ENCODE assay signal across 1 cellular context in the genomic region with DNA sequence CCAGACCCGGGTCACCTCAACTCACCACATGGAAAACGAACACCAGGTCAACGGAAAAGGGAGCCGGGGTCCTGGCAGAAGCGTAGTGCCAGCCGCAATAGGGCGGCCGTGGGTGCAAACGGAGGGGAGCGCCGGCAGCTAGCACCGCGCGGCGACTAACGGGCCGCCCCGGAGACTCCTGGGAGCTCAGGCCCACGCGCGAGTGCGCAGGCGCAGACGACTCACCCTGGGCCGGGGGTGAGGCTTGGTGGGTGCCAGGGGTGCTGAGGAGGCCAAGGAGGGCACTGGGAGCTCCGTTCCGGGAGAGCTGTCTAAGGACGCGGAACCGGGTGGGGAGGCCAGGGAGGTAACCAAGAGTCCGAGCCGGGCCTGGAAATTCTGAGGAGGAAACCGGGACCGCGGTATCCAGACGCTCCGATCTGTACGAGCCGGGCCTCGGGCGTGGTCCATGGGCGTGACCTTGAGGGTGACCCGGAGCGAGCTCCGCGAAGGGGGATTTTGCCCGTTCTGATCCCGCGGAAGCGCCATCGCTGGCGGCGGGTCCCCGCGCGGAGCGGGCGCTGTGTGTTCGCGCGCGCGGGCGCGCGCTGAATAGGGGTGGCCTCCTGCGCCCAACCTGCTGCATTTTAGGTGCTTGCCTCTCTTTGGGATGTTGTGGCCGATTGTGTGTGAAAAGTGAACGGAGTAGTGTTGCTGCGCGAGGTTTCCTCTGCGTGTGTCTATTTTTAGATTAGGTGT.
TF ChIP-seq lines count a peak whose summit lies in the region.

Gene ZNF382, plus strand, starts transcription at position 213 of the 738 bp plus-strand sequence. CDS start 4,602 bp downstream, outside the sequence.

TF ChIP-seq in WTC11, 78 proteins besides CTCF, POLR2A, EP300 and RAD21 (continued from another document):
- TF ChIP-seq, protein P1, sequence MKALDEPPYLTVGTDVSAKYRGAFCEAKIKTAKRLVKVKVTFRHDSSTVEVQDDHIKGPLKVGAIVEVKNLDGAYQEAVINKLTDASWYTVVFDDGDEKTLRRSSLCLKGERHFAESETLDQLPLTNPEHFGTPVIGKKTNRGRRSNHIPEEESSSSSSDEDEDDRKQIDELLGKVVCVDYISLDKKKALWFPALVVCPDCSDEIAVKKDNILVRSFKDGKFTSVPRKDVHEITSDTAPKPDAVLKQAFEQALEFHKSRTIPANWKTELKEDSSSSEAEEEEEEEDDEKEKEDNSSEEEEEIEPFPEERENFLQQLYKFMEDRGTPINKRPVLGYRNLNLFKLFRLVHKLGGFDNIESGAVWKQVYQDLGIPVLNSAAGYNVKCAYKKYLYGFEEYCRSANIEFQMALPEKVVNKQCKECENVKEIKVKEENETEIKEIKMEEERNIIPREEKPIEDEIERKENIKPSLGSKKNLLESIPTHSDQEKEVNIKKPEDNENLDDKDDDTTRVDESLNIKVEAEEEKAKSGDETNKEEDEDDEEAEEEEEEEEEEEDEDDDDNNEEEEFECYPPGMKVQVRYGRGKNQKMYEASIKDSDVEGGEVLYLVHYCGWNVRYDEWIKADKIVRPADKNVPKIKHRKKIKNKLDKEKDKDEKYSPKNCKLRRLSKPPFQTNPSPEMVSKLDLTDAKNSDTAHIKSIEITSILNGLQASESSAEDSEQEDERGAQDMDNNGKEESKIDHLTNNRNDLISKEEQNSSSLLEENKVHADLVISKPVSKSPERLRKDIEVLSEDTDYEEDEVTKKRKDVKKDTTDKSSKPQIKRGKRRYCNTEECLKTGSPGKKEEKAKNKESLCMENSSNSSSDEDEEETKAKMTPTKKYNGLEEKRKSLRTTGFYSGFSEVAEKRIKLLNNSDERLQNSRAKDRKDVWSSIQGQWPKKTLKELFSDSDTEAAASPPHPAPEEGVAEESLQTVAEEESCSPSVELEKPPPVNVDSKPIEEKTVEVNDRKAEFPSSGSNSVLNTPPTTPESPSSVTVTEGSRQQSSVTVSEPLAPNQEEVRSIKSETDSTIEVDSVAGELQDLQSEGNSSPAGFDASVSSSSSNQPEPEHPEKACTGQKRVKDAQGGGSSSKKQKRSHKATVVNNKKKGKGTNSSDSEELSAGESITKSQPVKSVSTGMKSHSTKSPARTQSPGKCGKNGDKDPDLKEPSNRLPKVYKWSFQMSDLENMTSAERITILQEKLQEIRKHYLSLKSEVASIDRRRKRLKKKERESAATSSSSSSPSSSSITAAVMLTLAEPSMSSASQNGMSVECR (CRISPR knock-in tag; IDR thresholded peaks at IDR 0.05; ENCODE audit: borderline replicate concordance), result no peak
- 0 out of 2 replicates have a peak, but pooled peaks have one; percentile 61 for TF ChIP-seq MYBL2 (CRISPR knock-in tag; IDR thresholded peaks at IDR 0.05)
- no peak for TF ChIP-seq IRF1 (CRISPR knock-in tag; IDR thresholded peaks at IDR 0.05)
- no peak for TF ChIP-seq ZMAT4 (CRISPR knock-in tag; IDR thresholded peaks at IDR 0.05)
- TF ChIP-seq, protein P2, sequence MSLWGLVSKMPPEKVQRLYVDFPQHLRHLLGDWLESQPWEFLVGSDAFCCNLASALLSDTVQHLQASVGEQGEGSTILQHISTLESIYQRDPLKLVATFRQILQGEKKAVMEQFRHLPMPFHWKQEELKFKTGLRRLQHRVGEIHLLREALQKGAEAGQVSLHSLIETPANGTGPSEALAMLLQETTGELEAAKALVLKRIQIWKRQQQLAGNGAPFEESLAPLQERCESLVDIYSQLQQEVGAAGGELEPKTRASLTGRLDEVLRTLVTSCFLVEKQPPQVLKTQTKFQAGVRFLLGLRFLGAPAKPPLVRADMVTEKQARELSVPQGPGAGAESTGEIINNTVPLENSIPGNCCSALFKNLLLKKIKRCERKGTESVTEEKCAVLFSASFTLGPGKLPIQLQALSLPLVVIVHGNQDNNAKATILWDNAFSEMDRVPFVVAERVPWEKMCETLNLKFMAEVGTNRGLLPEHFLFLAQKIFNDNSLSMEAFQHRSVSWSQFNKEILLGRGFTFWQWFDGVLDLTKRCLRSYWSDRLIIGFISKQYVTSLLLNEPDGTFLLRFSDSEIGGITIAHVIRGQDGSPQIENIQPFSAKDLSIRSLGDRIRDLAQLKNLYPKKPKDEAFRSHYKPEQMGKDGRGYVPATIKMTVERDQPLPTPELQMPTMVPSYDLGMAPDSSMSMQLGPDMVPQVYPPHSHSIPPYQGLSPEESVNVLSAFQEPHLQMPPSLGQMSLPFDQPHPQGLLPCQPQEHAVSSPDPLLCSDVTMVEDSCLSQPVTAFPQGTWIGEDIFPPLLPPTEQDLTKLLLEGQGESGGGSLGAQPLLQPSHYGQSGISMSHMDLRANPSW (CRISPR knock-in tag; conservative IDR thresholded peaks at IDR 0.05; ENCODE audit: low read depth), result no peak; the same call in 1 of the 2 replicates
- no peak for TF ChIP-seq PREB (CRISPR knock-in tag; IDR thresholded peaks at IDR 0.05; ENCODE audit: borderline replicate concordance)
- 0 out of 2 replicates have a peak, but pooled peaks have one; percentile 25 for TF ChIP-seq TP53 (CRISPR knock-in tag; IDR thresholded peaks at IDR 0.05)
- no peak for TF ChIP-seq SP1 (CRISPR knock-in tag; conservative IDR thresholded peaks at IDR 0.05)
- no peak for TF ChIP-seq ZNF512 (CRISPR knock-in tag; IDR thresholded peaks at IDR 0.05; ENCODE audit: borderline replicate concordance)
- peak; percentile 34; the same call in 1 of the 2 replicates for TF ChIP-seq FOXK1 (CRISPR knock-in tag; IDR thresholded peaks at IDR 0.05)
- TF ChIP-seq, protein P3, sequence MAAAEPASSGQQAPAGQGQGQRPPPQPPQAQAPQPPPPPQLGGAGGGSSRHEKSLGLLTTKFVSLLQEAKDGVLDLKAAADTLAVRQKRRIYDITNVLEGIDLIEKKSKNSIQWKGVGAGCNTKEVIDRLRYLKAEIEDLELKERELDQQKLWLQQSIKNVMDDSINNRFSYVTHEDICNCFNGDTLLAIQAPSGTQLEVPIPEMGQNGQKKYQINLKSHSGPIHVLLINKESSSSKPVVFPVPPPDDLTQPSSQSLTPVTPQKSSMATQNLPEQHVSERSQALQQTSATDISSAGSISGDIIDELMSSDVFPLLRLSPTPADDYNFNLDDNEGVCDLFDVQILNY (CRISPR knock-in tag; IDR thresholded peaks at IDR 0.05), result no peak
- no peak; the same call in 1 of the 2 replicates for TF ChIP-seq ETV6 (CRISPR knock-in tag; IDR thresholded peaks at IDR 0.05)
- no peak for TF ChIP-seq IRF2 (CRISPR knock-in tag; IDR thresholded peaks at IDR 0.05; ENCODE audit: borderline replicate concordance, low read depth)
- TF ChIP-seq, protein P4, sequence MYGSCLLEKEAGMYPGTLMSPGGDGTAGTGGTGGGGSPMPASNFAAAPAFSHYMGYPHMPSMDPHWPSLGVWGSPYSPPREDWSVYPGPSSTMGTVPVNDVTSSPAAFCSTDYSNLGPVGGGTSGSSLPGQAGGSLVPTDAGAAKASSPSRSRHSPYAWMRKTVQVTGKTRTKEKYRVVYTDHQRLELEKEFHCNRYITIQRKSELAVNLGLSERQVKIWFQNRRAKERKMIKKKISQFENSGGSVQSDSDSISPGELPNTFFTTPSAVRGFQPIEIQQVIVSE (CRISPR knock-in tag; IDR thresholded peaks at IDR 0.05; ENCODE audit: borderline replicate concordance), result no peak
- TF ChIP-seq ATF2 (CRISPR knock-in tag; IDR thresholded peaks at IDR 0.05; ENCODE audit: borderline replicate concordance, low read depth), result no peak
- TF ChIP-seq ZNF121 (CRISPR knock-in tag; IDR thresholded peaks at IDR 0.05), result no peak
- TF ChIP-seq, protein P5, sequence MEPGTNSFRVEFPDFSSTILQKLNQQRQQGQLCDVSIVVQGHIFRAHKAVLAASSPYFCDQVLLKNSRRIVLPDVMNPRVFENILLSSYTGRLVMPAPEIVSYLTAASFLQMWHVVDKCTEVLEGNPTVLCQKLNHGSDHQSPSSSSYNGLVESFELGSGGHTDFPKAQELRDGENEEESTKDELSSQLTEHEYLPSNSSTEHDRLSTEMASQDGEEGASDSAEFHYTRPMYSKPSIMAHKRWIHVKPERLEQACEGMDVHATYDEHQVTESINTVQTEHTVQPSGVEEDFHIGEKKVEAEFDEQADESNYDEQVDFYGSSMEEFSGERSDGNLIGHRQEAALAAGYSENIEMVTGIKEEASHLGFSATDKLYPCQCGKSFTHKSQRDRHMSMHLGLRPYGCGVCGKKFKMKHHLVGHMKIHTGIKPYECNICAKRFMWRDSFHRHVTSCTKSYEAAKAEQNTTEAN (CRISPR knock-in tag; IDR thresholded peaks at IDR 0.05), result no peak
